Comparison of ENCODE assay signal across 8 cellular contexts in the genomic region with DNA sequence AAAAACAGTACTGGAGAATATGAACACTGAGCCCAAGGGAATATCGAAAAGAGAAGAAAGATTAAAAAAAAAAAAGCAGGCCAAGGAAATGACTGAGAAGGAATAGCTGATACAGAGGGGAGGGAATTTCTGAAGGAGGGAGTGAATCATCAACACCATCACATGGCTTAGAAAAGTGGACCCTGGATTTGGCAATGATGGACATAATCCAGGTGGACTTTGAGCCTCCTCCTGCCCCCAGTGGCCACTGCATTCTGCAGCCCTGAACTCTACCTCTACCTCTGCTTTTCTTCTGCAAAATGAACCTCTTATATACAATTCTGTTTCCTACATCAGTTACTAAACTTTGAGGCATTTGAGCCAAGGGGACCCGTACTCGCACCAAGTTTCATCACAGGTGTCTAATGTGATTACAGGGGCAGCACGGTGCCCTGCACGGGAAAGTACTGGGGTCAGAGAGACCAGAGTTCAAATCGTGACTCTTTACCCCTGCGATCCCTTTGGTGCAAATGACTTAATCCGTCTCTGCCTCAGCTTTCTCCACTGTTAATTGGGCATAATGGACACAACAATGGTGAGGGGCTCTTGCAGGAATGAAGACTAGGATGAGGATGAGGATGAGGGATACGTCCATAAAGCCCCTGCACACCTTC. TPM values are rescaled to one million over a fixed set of nuclear protein-coding genes. Genes with fewer than 3 reads are reported as not detected.
DNase-seq lines count a peak whose midpoint lies in the region; ATAC-seq and TF ChIP-seq lines count a peak whose summit lies in the region.

No MANE protein-coding gene starts in this region.

- ATAC-seq in activated B cell treated with CpG ODN at 0.5 μM for 24 hours (ENCODE audit: low read depth): no peak
- ATAC-seq in GM21619 (IDR thresholded peaks at IDR 0.05; ENCODE audit: unreplicated experiment): no peak

- H3K4me1 ChIP-seq in subcutaneous abdominal adipose tissue (ENCODE audit: control insufficient read depth in 5 of 5, insufficient read depth in 5 of 5, low read length in 5 of 5): peaks cover 0 to 18% (median 14%) of the 10 kb centered on the region in 5 donors

- H3K27ac Mint-ChIP-seq in activated naive CD4-positive, alpha-beta T cell treated with anti-CD3 and anti-CD28 coated beads for 36 hours: peak overlapping the region; percentile 79
- H3K27ac Mint-ChIP-seq in activated B cell treated with CpG ODN at 0.5 μM for 24 hours: peak overlapping the region; percentile 67
- peak overlapping the region; percentile 55 to 85 (median 71) for H3K27ac Mint-ChIP-seq in immature natural killer cell

- peaks cover 0 to 5% (median 4%) of the 10 kb centered on the region in 5 donors for H3K36me3 ChIP-seq in subcutaneous abdominal adipose tissue (ENCODE audit: control insufficient read depth in 5 of 5, insufficient read depth in 5 of 5, low read length in 5 of 5)

- peaks cover 18% of the 10 kb centered on the region for H3K36me3 Mint-ChIP-seq in activated naive CD4-positive, alpha-beta T cell treated with anti-CD3 and anti-CD28 coated beads for 36 hours (ENCODE audit: low read depth)
- H3K36me3 Mint-ChIP-seq in activated B cell treated with CpG ODN at 0.5 μM for 24 hours (ENCODE audit: low read depth): peaks cover 32% of the 10 kb centered on the region
- peaks cover 15 to 18% (median 16%) of the 10 kb centered on the region in 3 donors for H3K36me3 Mint-ChIP-seq in immature natural killer cell

- H3K9me3 Mint-ChIP-seq in activated naive CD4-positive, alpha-beta T cell treated with anti-CD3 and anti-CD28 coated beads for 36 hours: no peaks in the 10 kb centered on the region
- H3K9me3 Mint-ChIP-seq in activated B cell treated with CpG ODN at 0.5 μM for 24 hours: no peaks in the 10 kb centered on the region
- no peaks in the 10 kb centered on the region for H3K9me3 Mint-ChIP-seq in immature natural killer cell

- intact Hi-C loops in activated naive CD4-positive, alpha-beta T cell treated with anti-CD3 and anti-CD28 coated beads for 36 hours (cut with micrococcal nuclease): loop anchor here (1.0 to 10.0 kb wide), 5 partner anchors 203 to 861 kb away; no protein-coding TSS in a partner anchor
- intact Hi-C loops in activated B cell treated with CpG ODN at 0.5 μM for 24 hours (cut with micrococcal nuclease): loop anchor here (1.0 to 10.0 kb wide), 8 partner anchors 57 to 861 kb away; a partner anchor contains a TSS

- no peak for DNase-seq in activated naive CD4-positive, alpha-beta T cell treated with anti-CD3 and anti-CD28 coated beads for 36 hours
- no peak for DNase-seq in activated naive CD4-positive, alpha-beta T cell treated with Interleukin-2 at 50 U/mL for 16 hours
- DNase-seq in activated B cell treated with CpG ODN at 0.5 μM for 24 hours: no peak
- DNase-seq in immature natural killer cell: no peak
- DNase-seq in NCI-H510A treated with DMSO at 0.1 percent for 48 hours (lab: John Stamatoyannopoulos, UW): no peak
- no peak for DNase-seq in SIG-M5 (lab: John Stamatoyannopoulos, UW)

- POLR2A ChIA-PET in activated B cell treated with CpG ODN at 0.5 μM for 24 hours (lab: Charles Lee): interaction anchor here (0.6 to 1.4 kb wide), 2 partner anchors 125 to 208 kb away, joined by 5 to 17 read pairs; a partner anchor contains a TSS

- peak overlapping the region; percentile 59 to 78 (median 70) for H3K4me3 ChIP-seq in subcutaneous abdominal adipose tissue (ENCODE audit: low read depth in 1 of 5, low read length in 5 of 5)

- H3K27ac ChIP-seq in subcutaneous abdominal adipose tissue (ENCODE audit: low read depth, low read length): no peak overlapping the region

- no peaks in the 10 kb centered on the region for H3K9me3 ChIP-seq in subcutaneous abdominal adipose tissue (ENCODE audit: control insufficient read depth in 5 of 5, low read length in 5 of 5)

- H3K9ac ChIP-seq in subcutaneous abdominal adipose tissue (ENCODE audit: low read length in 5 of 5): peak overlapping the region in 1 of 5 donors; percentile 62

- no peaks in the 10 kb centered on the region for H3K27me3 Mint-ChIP-seq in activated naive CD4-positive, alpha-beta T cell treated with anti-CD3 and anti-CD28 coated beads for 36 hours (ENCODE audit: low read depth)
- H3K27me3 Mint-ChIP-seq in activated B cell treated with CpG ODN at 0.5 μM for 24 hours: no peaks in the 10 kb centered on the region
- peaks cover 0 to 2% (median 0%) of the 10 kb centered on the region in 3 donors for H3K27me3 Mint-ChIP-seq in immature natural killer cell (ENCODE audit: low read depth in 3 of 3)

- no peak for TF ChIP-seq CTCF in activated B cell treated with CpG ODN at 0.5 μM for 24 hours (IDR thresholded peaks at IDR 0.05)

- CTCF ChIA-PET in activated naive CD4-positive, alpha-beta T cell treated with anti-CD3 and anti-CD28 coated beads for 36 hours (lab: Charles Lee): interaction anchor here (0.6 to 2.3 kb wide), 4 partner anchors 39 to 125 kb away, joined by 3 to 6 read pairs (median 4); a partner anchor contains a TSS
- CTCF ChIA-PET in activated B cell treated with CpG ODN at 0.5 μM for 24 hours (lab: Charles Lee): interaction anchor here (2.4 kb wide), 1 partner anchor 327 kb away, joined by 25 read pairs; no protein-coding TSS in a partner anchor

- peak overlapping the region; percentile 77 for H3K4me3 Mint-ChIP-seq in activated naive CD4-positive, alpha-beta T cell treated with anti-CD3 and anti-CD28 coated beads for 36 hours
- H3K4me3 Mint-ChIP-seq in activated B cell treated with CpG ODN at 0.5 μM for 24 hours (peak overlapping the region; percentile 97), immature natural killer cell (peak overlapping the region; percentile 76 to 89 (median 78))

- peaks cover 59% of the 10 kb centered on the region for H3K4me1 Mint-ChIP-seq in activated naive CD4-positive, alpha-beta T cell treated with anti-CD3 and anti-CD28 coated beads for 36 hours (ENCODE audit: low read depth)
- H3K4me1 Mint-ChIP-seq in activated B cell treated with CpG ODN at 0.5 μM for 24 hours (peaks cover 29% of the 10 kb centered on the region), immature natural killer cell (peaks cover 18 to 26% of the 10 kb centered on the region in 2 donors)

- peaks cover 0 to 5% (median 0%) of the 10 kb centered on the region in 5 donors for H3K27me3 ChIP-seq in subcutaneous abdominal adipose tissue (ENCODE audit: control insufficient read depth in 5 of 5, insufficient read depth in 4 of 5, low read length in 5 of 5)

RNA-seq across cellular contexts. Expression of a gene that starts 1.1 kb away (rescaled TPM):
- 10 to 100 TPM; 59.7 to 76.9 TPM for total RNA-seq in activated naive CD4-positive, alpha-beta T cell treated with anti-CD3 and anti-CD28 coated beads for 36 hours
- 37.0 and 38.3 TPM in 2 replicates for total RNA-seq in activated B cell treated with CpG ODN at 0.5 μM for 24 hours
- 100 to 1,000 TPM in 1 of 3 donors, 10 to 100 TPM in 2; 85.4 to 174 (median 91.3) TPM for polyA plus RNA-seq in immature natural killer cell
